ENCODE assay signal across 17 cellular contexts in the genomic region with DNA sequence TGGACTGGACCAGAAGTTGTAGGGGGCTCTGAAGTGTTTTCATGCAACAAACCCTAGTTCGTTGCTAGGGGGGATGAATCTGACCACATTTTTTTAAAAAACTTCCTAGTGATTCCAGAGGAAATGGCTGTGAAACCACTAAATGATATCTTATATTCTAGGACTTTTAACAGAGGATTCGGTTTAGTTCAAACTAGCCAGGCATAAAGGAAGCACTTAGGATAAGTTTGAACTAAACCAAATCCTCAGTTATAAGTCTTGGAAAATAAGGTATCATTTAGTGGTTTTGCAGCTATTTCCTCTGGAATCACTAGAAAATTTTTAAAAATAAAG.
DNase-seq lines count a peak whose midpoint lies in the region; ATAC-seq and TF ChIP-seq lines count a peak whose summit lies in the region.
"Had no signal": no experiment of that assay in that cellular context is flagged by ENCODE, and none has a peak within 500 bp of the region (broad histone marks: within the 10 kb centered on the region; RNA-seq: fewer than 3 reads in every experiment).

No MANE protein-coding gene starts in this region.

- no peak for TF ChIP-seq POLR2A in heart left ventricle (IDR thresholded peaks at IDR 0.05)

- peak overlapping the region in 11 of 12 donors; percentile 6 to 74 (median 60) for H3K27ac ChIP-seq in heart left ventricle
- no peak overlapping the region for H3K27ac ChIP-seq in right cardiac atrium (ENCODE audit: low read length)
- H3K27ac ChIP-seq in parathyroid adenoma = no peak overlapping the region

- H3K4me1 ChIP-seq in heart left ventricle (peaks cover 0 to 13% (median 0%) of the 10 kb centered on the region in 12 donors), right cardiac atrium (ENCODE audit: control insufficient read depth, insufficient read depth, low read length) (no peaks in the 10 kb centered on the region), parathyroid adenoma (peaks cover 5% of the 10 kb centered on the region)

- H3K9me3 ChIP-seq in heart left ventricle (no peaks in the 10 kb centered on the region), right cardiac atrium (ENCODE audit: control insufficient read depth, low read length) (no peaks in the 10 kb centered on the region), parathyroid adenoma (ENCODE audit: control insufficient read depth, low read length) (no peaks in the 10 kb centered on the region)

- peak overlapping the region; percentile 34 for H3K4me2 ChIP-seq in parathyroid adenoma (ENCODE audit: low read length)

- H3K9ac ChIP-seq in parathyroid adenoma = no peak overlapping the region

- 13 to 33% (median 22%) methylated on average over 2 of the region's 2 CpGs for WGBS in heart left ventricle, 4 donors
- 38% methylated on average over 2 of the region's 2 CpGs for WGBS in right cardiac atrium

- H2AFZ ChIP-seq in parathyroid adenoma = no peak overlapping the region

- H3K27me3 ChIP-seq in heart left ventricle = no peaks in the 10 kb centered on the region
- H3K27me3 ChIP-seq in right cardiac atrium (ENCODE audit: control insufficient read depth, insufficient read depth) = no peaks in the 10 kb centered on the region
- H3K27me3 ChIP-seq in parathyroid adenoma (ENCODE audit: control insufficient read depth, insufficient read depth, low read length) = no peaks in the 10 kb centered on the region

- H3K4me3 ChIP-seq in heart left ventricle (peak overlapping the region in 2 of 12 donors; percentile 34 to 42), right cardiac atrium (ENCODE audit: low read length) (no peak overlapping the region), parathyroid adenoma (ENCODE audit: low read depth, low read length) (no peak overlapping the region)
- H3K4me3 ChIP-seq: GM12878 had no signal

- TF ChIP-seq CTCF in heart left ventricle (IDR thresholded peaks at IDR 0.05) = no peak
- no peak for TF ChIP-seq CTCF in parathyroid adenoma (IDR thresholded peaks at IDR 0.05)

- H3K36me3 ChIP-seq in heart left ventricle (no peaks in the 10 kb centered on the region), parathyroid adenoma (ENCODE audit: control insufficient read depth, insufficient read depth, low read length) (no peaks in the 10 kb centered on the region)

- ATAC-seq in heart left ventricle (no peak), right cardiac atrium (no peak), GM19452 (IDR thresholded peaks at IDR 0.05; ENCODE audit: unreplicated experiment) (no peak), HG03521 (IDR thresholded peaks at IDR 0.05; ENCODE audit: unreplicated experiment) (no peak)
- ATAC-seq: GM12878, HepG2 had no signal

- no peaks in the 10 kb centered on the region for H3K79me2 ChIP-seq in parathyroid adenoma

- intact Hi-C loops in heart left ventricle (cut with DNase I) = no loop called here
- intact Hi-C loops in right cardiac atrium (cut with DNase I) = no loop called here

- DNase-seq in heart left ventricle = no peak
- DNase-seq in right cardiac atrium = no peak
- peak; percentile 45 for DNase-seq in RPMI7951 (ENCODE audit: low read depth)
- DNase-seq in fibroblast of peridontal ligament (ENCODE audit: extremely low read depth) = peak; percentile 2
- DNase-seq in DMS79 (lab: John Stamatoyannopoulos, UW) = no peak
- DNase-seq: 8988T; C1 segment of cervical spinal cord; Calu3; CD4-positive, alpha-beta T cell; DMS 273 treated with DMSO at 0.1 percent for 48 hours; GOT3; H9 had no signal

Comparison
In these comparisons a context has a peak if more than half of its experiments do, and no peak if none do; other contexts are left out.
1. H3K27ac ChIP-seq: peak in heart left ventricle (11 of 12); none in right cardiac atrium (single experiment) and parathyroid adenoma (single experiment).
2. DNase-seq: peak in RPMI7951 (single experiment) and fibroblast of peridontal ligament (single experiment); none in heart left ventricle (0 of 5), right cardiac atrium (0 of 3) and DMS79 (single experiment).